Comparison of ENCODE assay signal across 1 cellular context in the genomic region with DNA sequence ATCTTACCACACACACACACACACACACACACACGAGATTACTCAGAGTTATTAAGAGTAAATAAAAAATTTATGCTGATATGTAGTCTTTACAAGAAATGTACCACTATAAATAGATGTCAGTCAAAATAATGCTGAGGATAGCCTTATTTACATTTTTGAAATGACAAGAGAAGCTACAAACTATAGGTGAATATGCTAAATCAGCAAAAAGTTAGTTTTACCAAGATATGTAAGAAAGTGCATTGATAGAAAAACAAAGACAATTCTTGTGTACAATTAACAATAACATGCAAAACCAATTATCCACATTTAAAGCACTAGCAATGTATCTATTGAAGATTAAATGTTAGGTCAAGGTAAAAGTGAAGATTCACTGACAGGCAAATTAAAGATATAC.
TF ChIP-seq lines count a peak whose summit lies in the region.

No MANE protein-coding gene starts in this region.

TF ChIP-seq in HCT116, 20 proteins besides CTCF, POLR2A, EP300 and RAD21:
- TF ChIP-seq YY1 (IDR thresholded peaks at IDR 0.05; ENCODE audit: extremely low read depth, insufficient replicate concordance, low read depth, low read length) (no peak), EZH2phosphoT487 (IDR thresholded peaks at IDR 0.05; ENCODE audit: borderline replicate concordance) (no peak), SP1 (IDR thresholded peaks at IDR 0.05; ENCODE audit: low read depth) (no peak), ZFX (IDR thresholded peaks at IDR 0.05) (no peak), ZNF274 (IDR thresholded peaks at IDR 0.05; ENCODE audit: low read depth, low read length) (no peak), CEBPB (IDR thresholded peaks at IDR 0.05; ENCODE audit: low read depth) (no peak), MAX (IDR thresholded peaks at IDR 0.05) (no peak), FOSL1 (IDR thresholded peaks at IDR 0.05; ENCODE audit: low read depth) (no peak), JUND (IDR thresholded peaks at IDR 0.05) (no peak), ELF1 (IDR thresholded peaks at IDR 0.05; ENCODE audit: borderline replicate concordance, low read depth) (no peak), CBX3 (IDR thresholded peaks at IDR 0.05; ENCODE audit: low read depth) (no peak), SRF (IDR thresholded peaks at IDR 0.05; ENCODE audit: low read depth) (no peak), TCF7L2 (IDR thresholded peaks at IDR 0.05; ENCODE audit: borderline replicate concordance, extremely low read depth, insufficient read depth, insufficient read length) (no peak)
- TF ChIP-seq, protein P1, sequence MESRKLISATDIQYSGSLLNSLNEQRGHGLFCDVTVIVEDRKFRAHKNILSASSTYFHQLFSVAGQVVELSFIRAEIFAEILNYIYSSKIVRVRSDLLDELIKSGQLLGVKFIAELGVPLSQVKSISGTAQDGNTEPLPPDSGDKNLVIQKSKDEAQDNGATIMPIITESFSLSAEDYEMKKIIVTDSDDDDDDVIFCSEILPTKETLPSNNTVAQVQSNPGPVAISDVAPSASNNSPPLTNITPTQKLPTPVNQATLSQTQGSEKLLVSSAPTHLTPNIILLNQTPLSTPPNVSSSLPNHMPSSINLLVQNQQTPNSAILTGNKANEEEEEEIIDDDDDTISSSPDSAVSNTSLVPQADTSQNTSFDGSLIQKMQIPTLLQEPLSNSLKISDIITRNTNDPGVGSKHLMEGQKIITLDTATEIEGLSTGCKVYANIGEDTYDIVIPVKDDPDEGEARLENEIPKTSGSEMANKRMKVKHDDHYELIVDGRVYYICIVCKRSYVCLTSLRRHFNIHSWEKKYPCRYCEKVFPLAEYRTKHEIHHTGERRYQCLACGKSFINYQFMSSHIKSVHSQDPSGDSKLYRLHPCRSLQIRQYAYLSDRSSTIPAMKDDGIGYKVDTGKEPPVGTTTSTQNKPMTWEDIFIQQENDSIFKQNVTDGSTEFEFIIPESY (IDR thresholded peaks at IDR 0.05; ENCODE audit: extremely low read depth, insufficient replicate concordance, low read length) = no peak
